ENCODE assay signal across 13 cellular contexts in the genomic region with DNA sequence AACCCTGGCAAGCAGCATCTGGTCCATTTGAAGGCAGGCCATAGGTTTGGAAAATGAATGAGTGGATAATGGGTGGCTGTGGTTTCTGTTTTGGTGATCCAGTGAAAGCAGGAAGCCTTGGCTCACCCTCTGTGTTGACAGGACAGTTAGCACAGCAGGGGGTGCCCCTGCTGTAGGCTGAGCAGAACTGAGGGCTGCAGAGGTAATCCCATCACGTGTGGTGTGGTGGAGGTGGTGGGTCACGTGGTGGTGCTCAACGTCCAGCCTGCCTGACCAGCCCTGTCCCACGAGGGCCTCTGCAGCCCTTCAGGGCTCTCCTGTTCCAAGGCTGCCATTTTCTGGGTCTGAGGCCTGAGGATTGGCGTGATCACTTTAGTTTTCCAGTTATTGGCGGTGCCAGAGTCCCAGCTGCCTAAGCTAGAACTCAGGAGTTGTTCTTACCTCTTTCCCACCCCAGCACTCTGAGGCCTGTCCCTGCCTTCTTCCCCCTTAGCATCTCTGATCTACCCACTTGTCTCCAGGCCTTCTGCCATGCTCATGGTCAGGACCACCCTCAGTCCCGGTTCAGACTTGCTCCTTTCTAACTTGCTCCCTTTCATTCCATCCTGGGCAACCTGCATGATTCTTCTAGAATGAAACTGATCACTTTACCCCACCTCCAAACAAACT. TPM values are rescaled to one million over a fixed set of nuclear protein-coding genes. Genes with fewer than 3 reads are reported as not detected.
A peak's percentile ranks its signal among the peaks of the same experiment; 100 is the strongest.
DNase-seq lines count a peak whose midpoint lies in the region; ATAC-seq and TF ChIP-seq lines count a peak whose summit lies in the region.
"Had no signal": no experiment of that assay in that cellular context is flagged by ENCODE, and none has a peak within 500 bp of the region (broad histone marks: within the 10 kb centered on the region; RNA-seq: fewer than 3 reads in every experiment).

No MANE protein-coding gene starts in this region.

- H3K4me2 ChIP-seq in mesendoderm (ENCODE audit: low read length) = no peak overlapping the region

- no peak overlapping the region for H3K4ac ChIP-seq in mesendoderm (ENCODE audit: low read depth, low read length)

- no peak overlapping the region for H3K9ac ChIP-seq in mesendoderm (ENCODE audit: low read length)

- no peaks in the 10 kb centered on the region for H3K36me3 ChIP-seq in mesendoderm (ENCODE audit: control insufficient read depth, insufficient read depth, low read length)

- POLR2A ChIA-PET in GM10248 (lab: Yijun Ruan, JAX) = no interaction called here

- no peak overlapping the region for H4K8ac ChIP-seq in mesendoderm (ENCODE audit: low read depth, low read length)

- no peak overlapping the region for H3K27ac ChIP-seq in mesendoderm (ENCODE audit: low read depth, low read length)
- H3K27ac ChIP-seq: gastrocnemius medialis had no signal

- no peak overlapping the region for H2AK5ac ChIP-seq in mesendoderm (ENCODE audit: low read length)

- H3K18ac ChIP-seq in mesendoderm (ENCODE audit: low read length) = no peak overlapping the region

- H4K5ac ChIP-seq in mesendoderm (ENCODE audit: low read length) = no peak overlapping the region

- no peak overlapping the region for H3K23ac ChIP-seq in mesendoderm (ENCODE audit: low read length)

- H3K4me1 ChIP-seq in mesendoderm (ENCODE audit: control insufficient read depth, low read depth, low read length) = peaks cover 9% of the 10 kb centered on the region
- H3K4me1 ChIP-seq: gastrocnemius medialis had no signal

- H3K4me3 ChIP-seq in mesendoderm (ENCODE audit: low read length) = no peak overlapping the region
- H3K4me3 ChIP-seq: gastrocnemius medialis had no signal

- no peaks in the 10 kb centered on the region for H3K27me3 ChIP-seq in mesendoderm (ENCODE audit: insufficient read depth, low read length, poor library complexity)
- H3K27me3 ChIP-seq: gastrocnemius medialis had no signal

- CTCF ChIA-PET in GM10248 (lab: Yijun Ruan, JAX) = interaction anchor here (1.3 to 5.5 kb wide), 5 partner anchors 12 to 214 kb away, joined by 3 to 18 read pairs (median 5); no protein-coding TSS in a partner anchor

- in situ Hi-C loops in SK-MEL-5 (cut with HindIII; ENCODE audit: low pct_unique_long_range_greater_than_20kb, low sequenced_read_pairs) = no loop called here

- TF ChIP-seq CTCF in GM10248 (IDR thresholded peaks at IDR 0.05; ENCODE audit: control extremely low read depth, extremely low read depth, low read depth, missing control alignments) = no peak

- H3K79me1 ChIP-seq in mesendoderm (ENCODE audit: low read length) = no peaks in the 10 kb centered on the region

- no peak overlapping the region for H3K56ac ChIP-seq in mesendoderm (ENCODE audit: low read length)

- H2BK15ac ChIP-seq in mesendoderm (replicated peaks; ENCODE audit: low read depth) = no peak overlapping the region

- DNase-seq in GM10248 (ENCODE audit: extremely low spot score) (peak; percentile 39), SK-MEL-5 (ENCODE audit: low read depth, low spot score) (peak; percentile 41), mesendoderm (peak; percentile 49), GOT3 (lab: John Stamatoyannopoulos, UW) (no peak)
- no peak for DNase-seq in activated CD4-positive, alpha-beta T cell treated with anti-CD3 and anti-CD28 coated beads, Interleukin-2, amount 50 U/mL, for 48 hours
- DNase-seq: CD4-positive, CD25-positive, alpha-beta regulatory T cell; effector CD8-positive, alpha-beta T cell; gastrocnemius medialis; occipital lobe; stimulated activated CD4-positive, alpha-beta T cell treated with anti-CD3 and anti-CD28 coated beads, Interleukin-1b, Interleukin-23, amount 100 ng/mL, for 48 hours; stimulated activated naive CD4-positive, alpha-beta T cell treated with Interleukin-2 at 50 U/mL for 16 hours had no signal

- no peak overlapping the region for H2BK120ac ChIP-seq in mesendoderm (ENCODE audit: low read depth, low read length)

- ATAC-seq in HG03432 (IDR thresholded peaks at IDR 0.05; ENCODE audit: unreplicated experiment) = peak; percentile 64
- ATAC-seq in HG03469 (IDR thresholded peaks at IDR 0.05; ENCODE audit: unreplicated experiment) = no peak
- ATAC-seq: gastrocnemius medialis had no signal

- H2BK5ac ChIP-seq in mesendoderm (ENCODE audit: low read length) = no peak overlapping the region

- no peaks in the 10 kb centered on the region for H3K79me2 ChIP-seq in mesendoderm (ENCODE audit: control insufficient read depth, insufficient read depth, low read length)

- no CpG with 5 or more reads among the region's 7 CpGs for WGBS in mesendoderm (ENCODE audit: extremely low coverage, insufficient coverage, low lambda C conversion rate)

RNA-seq across cellular contexts. Expression of a gene that starts 15.9 kb away (rescaled TPM):
- 3.0 and 5.6 TPM in 2 replicates for total RNA-seq in SK-MEL-5 (2014; rRNA removed; shearing (Covaris generic))
- 4.7 and 8.6 TPM in 2 replicates for polyA plus RNA-seq in SK-MEL-5 (2015; cell fraction: cytosol; rRNA removed)
- 2.1 and 3.1 TPM in 2 replicates for polyA plus RNA-seq in SK-MEL-5 (2015; cell fraction: nucleus; rRNA removed)
- 7.6 TPM for polyA plus RNA-seq in mesendoderm (2013, experiment 1 of 2)
- 8.1 TPM for polyA plus RNA-seq in mesendoderm (2013, experiment 2 of 2)
- total RNA-seq: CD4-positive, CD25-positive, alpha-beta regulatory T cell had no signal
- polyA plus RNA-seq: CD4-positive, CD25-positive, alpha-beta regulatory T cell had no signal

RNA-seq across cellular contexts. Expression of a gene that starts 29.2 kb away (rescaled TPM):
- 9.0 and 9.2 TPM in 2 replicates for total RNA-seq in SK-MEL-5 (2014; rRNA removed; shearing (Covaris generic))
- 11.5 and 14.9 TPM in 2 replicates for polyA plus RNA-seq in SK-MEL-5 (2015; cell fraction: cytosol; rRNA removed)
- 19.9 and 26.9 TPM in 2 replicates for polyA plus RNA-seq in SK-MEL-5 (2015; cell fraction: nucleus; rRNA removed)
- polyA plus RNA-seq in mesendoderm (2013, experiment 1 of 2) = 44.2 TPM
- 42.6 TPM for polyA plus RNA-seq in mesendoderm (2013, experiment 2 of 2)

RNA-seq across cellular contexts. Expression of a gene that starts 56.1 kb away (rescaled TPM):
- not detected in 2 replicates for total RNA-seq in SK-MEL-5 (2014; rRNA removed; shearing (Covaris generic))
- not detected in 2 replicates for polyA plus RNA-seq in SK-MEL-5 (2015; cell fraction: cytosol; rRNA removed)
- not detected in 2 replicates for polyA plus RNA-seq in SK-MEL-5 (2015; cell fraction: nucleus; rRNA removed)
- 0.63 TPM for polyA plus RNA-seq in mesendoderm (2013, experiment 1 of 2)
- polyA plus RNA-seq in mesendoderm (2013, experiment 2 of 2) = 0.76 TPM
- total RNA-seq: CD4-positive, CD25-positive, alpha-beta regulatory T cell had no signal
- polyA plus RNA-seq: CD4-positive, CD25-positive, alpha-beta regulatory T cell had no signal

Comparison
In these comparisons a context has a peak if more than half of its experiments do, and no peak if none do; other contexts are left out.
1. DNase-seq: peak in GM10248 (single experiment), SK-MEL-5 (single experiment) and mesendoderm (single experiment); none in activated CD4-positive, alpha-beta T cell treated with anti-CD3 and anti-CD28 coated beads, Interleukin-2, amount 50 U/mL, for 48 hours (0 of 2) and GOT3 (single experiment).